Comparison of ENCODE assay signal across 16 cellular contexts in the genomic region with DNA sequence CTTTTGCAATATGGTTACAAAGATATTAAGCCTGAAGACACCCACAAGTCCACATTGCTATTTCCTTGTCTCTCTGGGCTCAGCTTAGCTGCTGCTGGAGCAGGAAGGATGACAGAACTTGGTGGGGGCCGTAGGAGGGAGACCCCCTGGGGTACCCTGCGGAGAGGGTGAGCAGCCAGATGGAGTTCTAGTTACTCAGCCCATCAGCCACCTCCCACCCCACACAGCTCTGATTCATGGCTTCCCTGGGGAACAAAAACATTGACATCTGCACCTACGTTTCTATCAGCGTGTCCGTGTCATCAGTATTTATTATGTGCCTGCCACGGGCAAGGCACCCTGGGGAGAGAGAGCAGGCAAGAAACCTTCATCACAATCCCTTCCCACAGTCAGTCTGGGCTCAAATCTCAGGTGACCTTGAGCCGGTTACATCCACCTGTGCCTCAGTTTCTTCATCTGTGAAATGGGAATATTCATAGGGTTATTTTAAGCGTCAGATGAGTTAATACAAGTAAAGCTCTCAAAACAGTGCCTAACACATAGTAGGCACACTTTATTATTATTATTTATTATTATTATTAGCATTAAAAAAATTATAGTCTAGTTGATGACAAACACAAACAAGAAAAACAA.
A peak's percentile ranks its signal among the peaks of the same experiment; 100 is the strongest.
DNase-seq lines count a peak whose midpoint lies in the region; ATAC-seq and TF ChIP-seq lines count a peak whose summit lies in the region.
"Had no signal": no experiment of that assay in that cellular context is flagged by ENCODE, and none has a peak within 500 bp of the region (broad histone marks: within the 10 kb centered on the region; RNA-seq: fewer than 3 reads in every experiment).

No MANE protein-coding gene starts in this region.

- ATAC-seq in GM18520 (IDR thresholded peaks at IDR 0.05; ENCODE audit: unreplicated experiment) (no peak), left lobe of liver (no peak)
- ATAC-seq: Panc1, SK-N-SH treated with all-trans-retinoic acid at 6 μM for 48 hours had no signal

- no peak for TF ChIP-seq CTCF in astrocyte of the cerebellum (IDR thresholded peaks at IDR 0.05; ENCODE audit: low read depth, low read length, missing control alignments)

- H3K4me3 ChIP-seq in astrocyte of the cerebellum (ENCODE audit: low read depth, low read length), result no peak overlapping the region

- DNase-seq in DMS 273 (lab: John Stamatoyannopoulos, UW; ENCODE audit: unreplicated experiment) (peak; percentile 62), DMS 273 treated with DMSO at 0.1 percent for 48 hours (lab: John Stamatoyannopoulos, UW) (no peak), NCI-H1694 (lab: John Stamatoyannopoulos, UW) (peak; percentile 80), astrocyte of the cerebellum (ENCODE audit: low read depth) (peak; percentile 27), non-pigmented ciliary epithelial cell (ENCODE audit: low read depth) (peak; percentile 69), midbrain (lab: John Stamatoyannopoulos, UW) (no peak), left lobe of liver (ENCODE audit: low spot score) (no peak)
- DNase-seq: Caco-2, NCI-H1092 treated with DMSO at 0.1 percent for 48 hours, NCI-H2081, NCI-H2227 treated with DMSO at 0.1 percent for 48 hours, NCI-H748 treated with DMSO at 0.1 percent for 48 hours, Right ventricle myocardium superior had no signal

- in situ Hi-C loops in astrocyte of the cerebellum (cut with HindIII; ENCODE audit: low sequenced_read_pairs), result loop anchor here (25.0 kb wide), 1 partner anchor 201 kb away; the partner anchor contains the start of gene CDH23

Comparison
In these comparisons a context has a peak if more than half of its experiments do, and no peak if none do; other contexts are left out.
1. DNase-seq: peak in DMS 273 (single experiment), NCI-H1694 (single experiment), astrocyte of the cerebellum (single experiment) and non-pigmented ciliary epithelial cell (single experiment); none in DMS 273 treated with DMSO at 0.1 percent for 48 hours (single experiment), midbrain (single experiment) and left lobe of liver (single experiment).